In genomic region chr7:102186306-102186705, GRCh38 we compare ENCODE assay signal across 27 cellular contexts.
"Had no signal": no experiment of that assay in that cellular context is flagged by ENCODE, and none has a peak within 500 bp of the region (broad histone marks: within the 10 kb centered on the region; RNA-seq: fewer than 3 reads in every experiment).

No MANE protein-coding gene starts in this region.

- H3K9me3 Mint-ChIP-seq: memory B cell; naive thymus-derived CD4-positive, alpha-beta T cell; natural killer cell treated with Interleukin-12 subunit alpha and Interleukin-12 subunit beta and Interleukin-15 and Interleukin-18, amount 100 ng/mL, for 72 hours; neural crest cell; stimulated activated effector memory CD8-positive, alpha-beta T cell treated with anti-CD3 and anti-CD28 coated beads, Interleukin-12 subunit alpha, Interleukin-12 subunit beta, amount 100 ng/mL, for 72 hours; stimulated activated naive CD8-positive, alpha-beta T cell treated with anti-CD3 and anti-CD28 coated beads, Interleukin-15, Interleukin-2, amounts not matched to agents 100 ng/mL and 50 ng/mL, for 24 hours; type B pancreatic cell had no signal

- H3K27ac Mint-ChIP-seq: memory B cell; natural killer cell treated with Interleukin-12 subunit alpha and Interleukin-12 subunit beta and Interleukin-15 and Interleukin-18, amount 100 ng/mL, for 72 hours; stimulated activated effector memory CD8-positive, alpha-beta T cell treated with anti-CD3 and anti-CD28 coated beads, Interleukin-12 subunit alpha, Interleukin-12 subunit beta, amount 100 ng/mL, for 72 hours; stimulated activated naive CD8-positive, alpha-beta T cell treated with anti-CD3 and anti-CD28 coated beads, Interleukin-15, Interleukin-2, amounts not matched to agents 100 ng/mL and 50 ng/mL, for 24 hours; type B pancreatic cell had no signal

- H3K4me1 Mint-ChIP-seq: memory B cell; stimulated activated effector memory CD8-positive, alpha-beta T cell treated with anti-CD3 and anti-CD28 coated beads, Interleukin-12 subunit alpha, Interleukin-12 subunit beta, amount 100 ng/mL, for 72 hours had no signal

- H3K27me3 Mint-ChIP-seq: memory B cell; naive thymus-derived CD4-positive, alpha-beta T cell; natural killer cell treated with Interleukin-12 subunit alpha and Interleukin-12 subunit beta and Interleukin-15 and Interleukin-18, amount 100 ng/mL, for 72 hours; stimulated activated naive CD8-positive, alpha-beta T cell treated with anti-CD3 and anti-CD28 coated beads, Interleukin-15, Interleukin-2, amounts not matched to agents 100 ng/mL and 50 ng/mL, for 24 hours; type B pancreatic cell had no signal

- H3K27ac ChIP-seq: left ventricle myocardium inferior, pancreas, prostate gland, sigmoid colon, spleen, suprapubic skin, thoracic aorta, tibial nerve, uterus had no signal

- H3K27me3 ChIP-seq: pancreas, sigmoid colon, spleen, suprapubic skin, tibial nerve, uterus had no signal

- H3K4me3 Mint-ChIP-seq: memory B cell; naive thymus-derived CD4-positive, alpha-beta T cell; natural killer cell treated with Interleukin-12 subunit alpha and Interleukin-12 subunit beta and Interleukin-15 and Interleukin-18, amount 100 ng/mL, for 72 hours; neural crest cell; stimulated activated effector memory CD8-positive, alpha-beta T cell treated with anti-CD3 and anti-CD28 coated beads, Interleukin-12 subunit alpha, Interleukin-12 subunit beta, amount 100 ng/mL, for 72 hours; stimulated activated naive CD8-positive, alpha-beta T cell treated with anti-CD3 and anti-CD28 coated beads, Interleukin-15, Interleukin-2, amounts not matched to agents 100 ng/mL and 50 ng/mL, for 24 hours; type B pancreatic cell had no signal

- H3K4me3 ChIP-seq: left ventricle myocardium inferior, lung, mucosa of descending colon, pancreas, prostate gland, sigmoid colon, spleen, suprapubic skin, thoracic aorta, tibial nerve, uterus had no signal

- DNase-seq: islet precursor cell; left ventricle myocardium inferior; midbrain; mucosa of descending colon; naive thymus-derived CD4-positive, alpha-beta T cell; nucleus accumbens; pancreas; posterior cingulate gyrus; retina; right cardiac atrium; sigmoid colon; small intestine; spleen; stimulated activated CD4-positive, alpha-beta T cell treated with anti-CD3 and anti-CD28 coated beads, Interleukin-4, amount 100 ng/mL, for 24 hours; stimulated activated naive CD4-positive, alpha-beta T cell; uterus had no signal

- H3K9me3 ChIP-seq: left ventricle myocardium inferior, mucosa of descending colon, pancreas, prostate gland, sigmoid colon, spleen, suprapubic skin, thoracic aorta, tibial nerve, uterus had no signal

- H3K4me1 ChIP-seq: pancreas, prostate gland, sigmoid colon, spleen, suprapubic skin, tibial nerve, uterus had no signal

- H3K36me3 ChIP-seq: uterus had no signal
